ENCODE assay signal across 21 cellular contexts in the genomic region with DNA sequence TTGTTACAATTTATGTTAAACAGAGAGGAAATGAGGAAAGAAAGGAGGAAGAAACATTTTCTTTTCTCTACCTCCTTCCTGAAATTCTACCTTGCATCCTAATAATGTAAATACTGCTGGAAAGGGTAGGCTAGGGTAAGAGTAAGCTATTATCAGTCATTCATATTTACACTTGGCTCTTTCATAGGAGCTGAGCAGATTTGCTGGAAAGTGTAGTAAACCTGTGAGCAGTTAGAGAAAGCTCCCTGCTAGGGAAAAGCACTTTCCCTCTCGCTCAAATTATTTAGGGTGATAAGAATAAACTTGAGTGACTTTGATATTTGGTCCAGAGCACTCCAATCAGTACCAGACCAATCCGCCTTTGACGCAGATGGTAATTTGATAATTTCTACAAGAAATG.
"Had no signal": no experiment of that assay in that cellular context is flagged by ENCODE, and none has a peak within 500 bp of the region (broad histone marks: within the 10 kb centered on the region; RNA-seq: fewer than 3 reads in every experiment).

No MANE protein-coding gene starts in this region.

- H3K27me3 ChIP-seq: colonic mucosa, neural progenitor cell, right atrium auricular region, suprapubic skin, transverse colon, vagina had no signal

- H3K9ac ChIP-seq: neural progenitor cell, parathyroid adenoma had no signal

- H3K4me3 ChIP-seq: colonic mucosa, lung, neural progenitor cell, prostate gland, right atrium auricular region, smooth muscle cell, suprapubic skin, transverse colon, vagina had no signal

- H2AFZ ChIP-seq: neural progenitor cell, parathyroid adenoma had no signal

- H3K4me2 ChIP-seq: neural progenitor cell, smooth muscle cell had no signal

- H3K36me3 ChIP-seq: colonic mucosa, neural progenitor cell, prostate gland, right atrium auricular region, suprapubic skin, transverse colon, vagina had no signal

- DNase-seq: colonic mucosa; effector memory CD4-positive, alpha-beta T cell; kidney; naive B cell; stimulated activated CD4-positive, alpha-beta T cell treated with anti-CD3 and anti-CD28 coated beads, Interleukin-12 subunit alpha, Interleukin-12 subunit beta, amount 100 ng/mL, for 4 hours; stimulated activated CD4-positive, alpha-beta T cell treated with anti-CD3 and anti-CD28 coated beads, Interleukin-1b, Interleukin-23, amount 100 ng/mL, for 48 hours; stimulated activated CD4-positive, alpha-beta T cell treated with anti-CD3 and anti-CD28 coated beads, Interleukin-4, amount 100 ng/mL, for 1 hour; stimulated activated CD8-positive, alpha-beta memory T cell treated with anti-CD3 and anti-CD28 coated beads, Interleukin-4, amount 100 ng/mL, for 48 hours; stimulated activated naive CD8-positive, alpha-beta T cell treated with anti-CD3 and anti-CD28 coated beads, Interleukin-15, amount 100 ng/mL, for 72 hours; transverse colon had no signal

- H3K27ac ChIP-seq: colonic mucosa, neural progenitor cell, parathyroid adenoma, prostate gland, right atrium auricular region, suprapubic skin, transverse colon, vagina had no signal

- H3K4me1 ChIP-seq: colonic mucosa, neural progenitor cell, parathyroid adenoma, prostate gland, right atrium auricular region, suprapubic skin, transverse colon, vagina had no signal

- ATAC-seq: left lobe of liver; natural killer cell treated with Interleukin-12 subunit alpha and Interleukin-12 subunit beta and Interleukin-15 and Interleukin-18, amount 100 ng/mL, for 72 hours; sciatic nerve; stimulated activated naive CD8-positive, alpha-beta T cell treated with anti-CD3 and anti-CD28 coated beads, Interleukin-15, amount 100 ng/mL, for 72 hours had no signal

- H3K9me3 ChIP-seq: colonic mucosa, prostate gland, suprapubic skin, transverse colon, vagina had no signal

- H3K79me2 ChIP-seq: parathyroid adenoma had no signal
